Comparison of ENCODE assay signal across 25 cellular contexts in the genomic region with DNA sequence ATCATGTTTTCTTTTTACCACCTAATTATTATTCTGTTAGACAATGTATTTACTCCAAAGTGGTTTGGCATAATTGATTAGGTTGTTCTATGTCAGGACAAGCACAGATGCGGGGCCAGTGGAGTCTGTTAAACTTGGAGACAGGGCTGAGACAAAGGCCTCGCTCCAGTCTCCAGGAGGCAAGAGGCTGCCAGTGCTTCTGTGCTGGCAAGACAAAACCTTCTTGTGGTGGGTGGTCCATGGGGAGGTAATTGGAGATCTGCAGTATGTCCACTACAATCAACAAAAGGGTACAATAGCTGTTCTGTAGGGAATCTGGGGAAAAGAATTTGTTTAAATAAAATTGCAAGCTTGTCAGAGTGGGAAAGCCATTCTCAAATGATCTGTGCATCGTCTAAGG.
"Had no signal": no experiment of that assay in that cellular context is flagged by ENCODE, and none has a peak within 500 bp of the region (broad histone marks: within the 10 kb centered on the region; RNA-seq: fewer than 3 reads in every experiment).

No MANE protein-coding gene starts in this region.

- DNase-seq: activated CD4-positive, alpha-beta memory T cell treated with anti-CD3 and anti-CD28 coated beads, Interleukin-2, amount 10 ng/mL, durations not matched to agents 7 days and 5 days; activated CD4-positive, alpha-beta T cell treated with anti-CD3 and anti-CD28 coated beads for 36 hours; activated CD4-positive, alpha-beta T cell treated with anti-CD3 and anti-CD28 coated beads, Interleukin-2, amount 50 U/mL, for 1 hour; activated gamma-delta T cell; activated naive CD4-positive, alpha-beta T cell treated with anti-CD3 and anti-CD28 coated beads for 36 hours; activated naive CD8-positive, alpha-beta T cell treated with anti-CD3 and anti-CD28 coated beads, Interleukin-2, amount 10 ng/mL, durations not matched to agents 7 days and 5 days; activated T-cell treated with anti-CD3 and anti-CD28 coated beads for 4 hours; activated T-cell treated with anti-CD3 and anti-CD28 coated beads, Interleukin-2, amount 50 U/mL, for 48 hours; adrenal gland; anterior cingulate cortex; cerebellar nuclear complex; Karpas-422; NCI-H1105 treated with DMSO at 0.1 percent for 48 hours; NCI-H1436 treated with DMSO at 0.1 percent for 48 hours; NCI-H187; NCI-H2081; NCI-H2171; NCI-H2227 treated with DMSO at 0.1 percent for 48 hours; NCI-H446 treated with DMSO at 0.1 percent for 48 hours; NCI-H526; SIG-M5; SK-N-SH; T-helper 1 cell had no signal

- H3K9ac ChIP-seq: SK-N-SH had no signal

- ATAC-seq: activated CD4-positive, alpha-beta T cell treated with anti-CD3 and anti-CD28 coated beads for 36 hours; activated T-helper 17 cell treated with anti-CD3 and anti-CD28 coated beads, Interleukin-2, amount 50 U/mL, for 72 hours had no signal

- H3K4me2 ChIP-seq: SK-N-SH had no signal

- H3K4me3 ChIP-seq: adrenal gland had no signal

- H3K27ac ChIP-seq: adrenal gland, VCaP had no signal

- H3K36me3 ChIP-seq: adrenal gland had no signal

- H3K9me3 ChIP-seq: adrenal gland, SK-N-SH had no signal

- H3K27me3 ChIP-seq: adrenal gland had no signal

- H3K4me1 ChIP-seq: adrenal gland had no signal
